ENCODE assay signal across 23 cellular contexts in the genomic region with DNA sequence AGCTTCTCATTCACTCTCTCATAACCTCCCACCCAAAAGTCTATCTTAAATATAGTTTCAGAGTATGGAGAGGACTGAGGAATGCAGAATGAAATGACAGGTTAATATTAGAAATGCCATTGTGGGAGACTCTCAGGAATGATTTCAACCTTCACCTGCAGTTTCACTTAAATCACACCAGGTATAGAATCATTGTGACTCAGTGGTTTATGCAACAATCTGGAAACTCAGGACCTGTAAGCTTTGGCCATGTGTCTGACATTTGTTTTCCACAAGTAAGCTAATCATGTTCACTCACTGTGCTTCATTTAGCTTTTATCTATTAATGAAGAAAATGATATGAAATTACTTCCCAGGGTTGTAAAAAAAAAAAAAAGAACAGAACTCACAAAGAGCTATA.
"Had no signal": no experiment of that assay in that cellular context is flagged by ENCODE, and none has a peak within 500 bp of the region (broad histone marks: within the 10 kb centered on the region; RNA-seq: fewer than 3 reads in every experiment).

No MANE protein-coding gene starts in this region.

- ATAC-seq: activated naive CD4-positive, alpha-beta T cell treated with anti-CD3 and anti-CD28 coated beads, Interleukin-2, amount 50 U/mL, for 72 hours; activated T-helper 17 cell treated with anti-CD3 and anti-CD28 coated beads, Interleukin-2, amount 50 U/mL, for 72 hours; natural killer cell treated with Interleukin-12 subunit alpha and Interleukin-12 subunit beta and Interleukin-15 and Interleukin-18, amount 100 ng/mL, for 72 hours; stimulated activated naive CD8-positive, alpha-beta T cell treated with anti-CD3 and anti-CD28 coated beads, Interleukin-15, amount 100 ng/mL, for 72 hours had no signal

- DNase-seq: activated CD4-positive, alpha-beta T cell treated with anti-CD3 and anti-CD28 coated beads, Interleukin-2, amount 50 U/mL, for 4 hours; activated CD8-positive, alpha-beta memory T cell treated with anti-CD3 and anti-CD28 coated beads for 24 hours; activated CD8-positive, alpha-beta memory T cell treated with anti-CD3 and anti-CD28 coated beads, Interleukin-2, amount 50 U/mL, for 4 hours; activated T-cell treated with anti-CD3 and anti-CD28 coated beads, Interleukin-2, amount 50 U/mL, for 24 hours; aorta; brain microvascular endothelial cell; erythroblast; foreskin melanocyte; immature natural killer cell; kidney glomerular epithelial cell; left ventricle myocardium inferior; stimulated activated CD4-positive, alpha-beta T cell treated with anti-CD3 and anti-CD28 coated beads, Interleukin-4, amount 100 ng/mL, for 24 hours; stimulated activated naive CD8-positive, alpha-beta T cell treated with anti-CD3 and anti-CD28 coated beads, Interleukin-15, amount 100 ng/mL, for 72 hours; T-helper 9 cell; tibial artery had no signal

- H3K9me3 ChIP-seq: left ventricle myocardium inferior, prostate gland, right atrium auricular region, tibial artery had no signal

- H3K36me3 Mint-ChIP-seq: activated naive CD4-positive, alpha-beta T cell treated with anti-CD3 and anti-CD28 coated beads, Interleukin-2, amount 50 U/mL, for 72 hours; immature natural killer cell; natural killer cell treated with Interleukin-12 subunit alpha and Interleukin-12 subunit beta and Interleukin-15 and Interleukin-18, amount 100 ng/mL, for 72 hours had no signal

- H3K4me3 Mint-ChIP-seq: activated T-cell treated with anti-CD3 and anti-CD28 coated beads, Interleukin-2, amount 50 U/mL, for 24 hours; activated T-helper 17 cell treated with anti-CD3 and anti-CD28 coated beads, Interleukin-2, amount 50 U/mL, for 72 hours; central memory CD8-positive, alpha-beta T cell; immature natural killer cell; natural killer cell treated with Interleukin-12 subunit alpha and Interleukin-12 subunit beta and Interleukin-15 and Interleukin-18, amount 100 ng/mL, for 72 hours; stimulated activated naive CD8-positive, alpha-beta T cell treated with anti-CD3 and anti-CD28 coated beads, Interleukin-15, amount 100 ng/mL, for 72 hours had no signal

- H3K4me1 Mint-ChIP-seq: activated T-helper 17 cell treated with anti-CD3 and anti-CD28 coated beads, Interleukin-2, amount 50 U/mL, for 72 hours had no signal

- H3K4me3 ChIP-seq: coronary artery, left ventricle myocardium inferior, prostate gland, right atrium auricular region, tibial artery had no signal

- H3K27ac ChIP-seq: brain microvascular endothelial cell, coronary artery, left ventricle myocardium inferior, prostate gland, right atrium auricular region, tibial artery had no signal

- H3K4me1 ChIP-seq: left ventricle myocardium inferior, prostate gland, right atrium auricular region, tibial artery had no signal

- H3K27me3 ChIP-seq: brain microvascular endothelial cell, right atrium auricular region, tibial artery had no signal

- H3K27me3 Mint-ChIP-seq: activated T-cell treated with anti-CD3 and anti-CD28 coated beads, Interleukin-2, amount 50 U/mL, for 24 hours; central memory CD8-positive, alpha-beta T cell; natural killer cell treated with Interleukin-12 subunit alpha and Interleukin-12 subunit beta and Interleukin-15 and Interleukin-18, amount 100 ng/mL, for 72 hours; stimulated activated naive CD8-positive, alpha-beta T cell treated with anti-CD3 and anti-CD28 coated beads, Interleukin-15, amount 100 ng/mL, for 72 hours had no signal

- H3K27ac Mint-ChIP-seq: activated naive CD4-positive, alpha-beta T cell treated with anti-CD3 and anti-CD28 coated beads, Interleukin-2, amount 50 U/mL, for 72 hours; activated T-cell treated with anti-CD3 and anti-CD28 coated beads, Interleukin-2, amount 50 U/mL, for 24 hours; activated T-helper 17 cell treated with anti-CD3 and anti-CD28 coated beads, Interleukin-2, amount 50 U/mL, for 72 hours; natural killer cell treated with Interleukin-12 subunit alpha and Interleukin-12 subunit beta and Interleukin-15 and Interleukin-18, amount 100 ng/mL, for 72 hours; stimulated activated naive CD8-positive, alpha-beta T cell treated with anti-CD3 and anti-CD28 coated beads, Interleukin-15, amount 100 ng/mL, for 72 hours had no signal

- H3K9me3 Mint-ChIP-seq: activated naive CD4-positive, alpha-beta T cell treated with anti-CD3 and anti-CD28 coated beads, Interleukin-2, amount 50 U/mL, for 72 hours; activated T-cell treated with anti-CD3 and anti-CD28 coated beads, Interleukin-2, amount 50 U/mL, for 24 hours; activated T-helper 17 cell treated with anti-CD3 and anti-CD28 coated beads, Interleukin-2, amount 50 U/mL, for 72 hours; central memory CD8-positive, alpha-beta T cell; natural killer cell treated with Interleukin-12 subunit alpha and Interleukin-12 subunit beta and Interleukin-15 and Interleukin-18, amount 100 ng/mL, for 72 hours; stimulated activated naive CD8-positive, alpha-beta T cell treated with anti-CD3 and anti-CD28 coated beads, Interleukin-15, amount 100 ng/mL, for 72 hours had no signal

- H3K36me3 ChIP-seq: brain microvascular endothelial cell, left ventricle myocardium inferior, prostate gland, right atrium auricular region, tibial artery had no signal

- FAIRE-seq: urothelium cell line had no signal
